8 cellular contexts compared by ENCODE assay signal in genomic region chr20:11917663-11918062, GRCh38. TPM values are rescaled to one million over a fixed set of nuclear protein-coding genes. Genes with fewer than 3 reads are reported as not detected.
DNase-seq lines count a peak whose midpoint lies in the region; ATAC-seq, FAIRE-seq and TF ChIP-seq lines count a peak whose summit lies in the region.

TSS of gene BTBD3 (plus strand) at chr20:11917893. CDS start at chr20:11918276, 383 bp downstream.

- peaks cover 4% of the 10 kb centered on the region for H3K4me1 ChIP-seq in HepG2 (ENCODE audit: insufficient read depth, low read length)

- H3K4me3 ChIP-seq in HepG2 (replicated peaks in 1 of 3; ENCODE audit: insufficient read depth in 1 of 3, low read depth in 2 of 3, low read length in 3 of 3): no peak within 1 kb of the TSS

- no TSS peak for BruUV-seq in HepG2 (replicated peaks; lab: Mats Ljungman, UMichigan)

- 0 out of 2 replicates have a peak, but pooled peaks cover 6% of the 10 kb centered on the region for H4K20me1 ChIP-seq in HepG2 (ENCODE audit: insufficient read depth, low read length)

- no peak within 1 kb of the TSS for H3K9ac ChIP-seq in HepG2 (ENCODE audit: insufficient read depth, low read depth, low read length)

- no peak for TF ChIP-seq RAD21 in HepG2 (CRISPR knock-in tag; IDR thresholded peaks at IDR 0.05)

- intact Hi-C loops in HepG2 (cut with micrococcal nuclease; ENCODE audit: unreplicated experiment): no loop called here
- intact Hi-C loops in activated CD4-positive, alpha-beta memory T cell treated with anti-CD3 and anti-CD28 coated beads for 36 hours (cut with micrococcal nuclease): no loop called here

- WGBS in HepG2 (ENCODE audit: low lambda C conversion rate): 97% methylated on average over 4 of the region's 4 CpGs

- FAIRE-seq in HepG2 (lab: Jason Lieb, UNC): no peak

- no peaks in the 10 kb centered on the region for H3K4me1 Mint-ChIP-seq in activated CD4-positive, alpha-beta memory T cell treated with anti-CD3 and anti-CD28 coated beads for 36 hours (ENCODE audit: low read depth)

- H3K4me2 ChIP-seq in HepG2 (ENCODE audit: low read depth, low read length): no peak within 1 kb of the TSS

- no peaks in the 10 kb centered on the region for H3K27me3 Mint-ChIP-seq in activated CD4-positive, alpha-beta memory T cell treated with anti-CD3 and anti-CD28 coated beads for 36 hours

- no peak for TF ChIP-seq CTCF in HepG2 (CRISPR knock-in tag; IDR thresholded peaks at IDR 0.05)

- POLR2A ChIA-PET in HepG2 (lab: Yijun Ruan, JAX): no interaction called here
- POLR2A ChIA-PET in activated CD4-positive, alpha-beta memory T cell treated with anti-CD3 and anti-CD28 coated beads for 36 hours (lab: Charles Lee): no interaction called here

- DNase-seq in G401 (ENCODE audit: low spot score) (peak; percentile 98), NCI-H510A treated with DMSO at 0.1 percent for 48 hours (lab: John Stamatoyannopoulos, UW) (peak; percentile 93), HepG2 (ENCODE audit: low spot score) (no peak), superior temporal gyrus (ENCODE audit: extremely low spot score) (peak; percentile 86), DMS114 treated with DMSO at 0.1 percent for 48 hours (lab: John Stamatoyannopoulos, UW; ENCODE audit: unreplicated experiment) (no peak)
- DNase-seq in activated CD4-positive, alpha-beta memory T cell treated with anti-CD3 and anti-CD28 coated beads for 36 hours: no peak

- no peak within 1 kb of the TSS for H3K27ac Mint-ChIP-seq in activated CD4-positive, alpha-beta memory T cell treated with anti-CD3 and anti-CD28 coated beads for 36 hours

- H3K79me2 ChIP-seq in HepG2 (ENCODE audit: insufficient read depth, low read length): peaks cover 50% of the 10 kb centered on the region

- in situ Hi-C loops in G401 (cut with HindIII; ENCODE audit: low sequenced_read_pairs) (no loop called here), HepG2 (cut with HindIII; ENCODE audit: extremely low pct_ligation_motif_present, low pct_unique_long_range_greater_than_20kb) (no loop called here)

- no peak for TF ChIP-seq POLR2A in HepG2 (IDR thresholded peaks at IDR 0.05; ENCODE audit: insufficient read depth in 1 of 2, low read depth in 2 of 2, low read length in 2 of 2)

- TF ChIP-seq EP300 in HepG2 (IDR thresholded peaks at IDR 0.05; ENCODE audit: low read depth in 2 of 2, low read length in 2 of 2) (no peak), HepG2 (CRISPR knock-in tag; IDR thresholded peaks at IDR 0.05; ENCODE audit: borderline replicate concordance) (no peak)

- H3K9me3 Mint-ChIP-seq in activated CD4-positive, alpha-beta memory T cell treated with anti-CD3 and anti-CD28 coated beads for 36 hours: no peaks in the 10 kb centered on the region

- H3K4me3 Mint-ChIP-seq in activated CD4-positive, alpha-beta memory T cell treated with anti-CD3 and anti-CD28 coated beads for 36 hours: no peak within 1 kb of the TSS

- H3K27me3 ChIP-seq in HepG2 (ENCODE audit: control insufficient read depth in 1 of 2, insufficient read depth in 2 of 2, low read length in 2 of 2): no peaks in the 10 kb centered on the region

- CTCF ChIA-PET in HepG2 (lab: Yijun Ruan, JAX; ENCODE audit: low intra/inter-chr PET ratio, low total read pairs): no interaction called here
- CTCF ChIA-PET in activated CD4-positive, alpha-beta memory T cell treated with anti-CD3 and anti-CD28 coated beads for 36 hours (lab: Charles Lee): no interaction called here

- no peaks in the 10 kb centered on the region for H3K36me3 Mint-ChIP-seq in activated CD4-positive, alpha-beta memory T cell treated with anti-CD3 and anti-CD28 coated beads for 36 hours

- no peak within 1 kb of the TSS for H2AFZ ChIP-seq in HepG2 (ENCODE audit: low read length)

- H3K36me3 ChIP-seq in HepG2 (replicated peaks in 1 of 2; ENCODE audit: control insufficient read depth in 1 of 2, insufficient read depth in 2 of 2, low read length in 2 of 2): peaks cover 4 to 11% of the 10 kb centered on the region in 2 experiments; a peak in 3 of 5 replicates

- H3K9me3 ChIP-seq in HepG2 (ENCODE audit: low read length): no peaks in the 10 kb centered on the region

- peak; percentile 75 for ATAC-seq in HG02759 (IDR thresholded peaks at IDR 0.05; ENCODE audit: unreplicated experiment)
- no peak for ATAC-seq in HepG2

- H3K27ac ChIP-seq in cingulate gyrus (ENCODE audit: low read depth, low read length) (peak within 1 kb of the TSS; percentile 78), HepG2 (ENCODE audit: extremely low read length, insufficient read depth, low read length) (no peak within 1 kb of the TSS)

TF ChIP-seq in HepG2, 621 proteins besides CTCF, POLR2A, EP300 and RAD21:
- 0 out of 2 replicates have a peak, but pooled peaks have one; percentile 30 for TF ChIP-seq ZSCAN30 (CRISPR knock-in tag; IDR thresholded peaks at IDR 0.05)
- no peak for TF ChIP-seq ZNF503 (CRISPR knock-in tag; IDR thresholded peaks at IDR 0.05)

RNA-seq across cellular contexts. Expression of gene BTBD3, which starts in this region (rescaled TPM):
- total RNA-seq in G401 (2014; rRNA removed; shearing (Covaris generic)): 31.6 and 38.2 TPM in 2 replicates
- 32.2 and 48.7 TPM in 2 replicates for total RNA-seq in HepG2 (2016; rRNA removed; fragmentation: Illumina TruSeq; extraction: Trizol)
- total RNA-seq in HepG2 (2016; cell fraction: cytosol; rRNA removed; fragmentation: Illumina TruSeq; extraction: Trizol; ENCODE audit: low read depth): 7.9 and 10.0 TPM in 2 replicates
- total RNA-seq in HepG2 (2016; cell fraction: insoluble cytoplasmic fraction; rRNA removed; fragmentation: Illumina TruSeq; extraction: Trizol): 31.9 and 48.3 TPM in 2 replicates
- 29.9 and 30.3 TPM in 2 replicates for total RNA-seq in HepG2 (2016; cell fraction: membrane; rRNA removed; fragmentation: Illumina TruSeq; extraction: Trizol)
- 45.4 and 45.9 TPM in 2 replicates for total RNA-seq in HepG2 (2016; cell fraction: nucleus; rRNA removed; fragmentation: Illumina TruSeq; extraction: Trizol)
- 35.2 and 41.8 TPM in 2 replicates for polyA plus RNA-seq in HepG2 (2011; rRNA removed)
- polyA plus RNA-seq in HepG2 (2011; cell fraction: cytosol; rRNA removed): 29.3 and 34.4 TPM in 2 replicates
- 44.3 and 48.4 TPM in 2 replicates for polyA plus RNA-seq in HepG2 (2011; cell fraction: nucleus; rRNA removed)
- 22.4 and 25.6 TPM in 2 replicates for polyA plus RNA-seq in HepG2 (2012)
- polyA plus RNA-seq in HepG2 (2016; cell fraction: cytosol; fragmentation: Illumina TruSeq; extraction: Trizol; ENCODE audit: low read depth): 1.9 and 2.4 TPM in 2 replicates
- 35.0 and 37.4 TPM in 2 replicates for polyA plus RNA-seq in HepG2 (2016; cell fraction: insoluble cytoplasmic fraction; fragmentation: Illumina TruSeq; extraction: Trizol; ENCODE audit: low read depth)
- 14.1 and 14.7 TPM in 2 replicates for polyA plus RNA-seq in HepG2 (2016; cell fraction: membrane; fragmentation: Illumina TruSeq; extraction: Trizol; ENCODE audit: low read depth)
- polyA plus RNA-seq in HepG2 (2016; cell fraction: nucleus; fragmentation: Illumina TruSeq; extraction: Trizol; ENCODE audit: insufficient read depth, low read depth): 46.5 and 48.4 TPM in 2 replicates
- polyA minus RNA-seq in HepG2 (2011; rRNA and poly(A)+ RNA removed; ENCODE audit: low replicate concordance): 122 and 306 TPM in 2 replicates
- 33.3 and 38.3 TPM in 2 replicates for polyA minus RNA-seq in HepG2 (2011; cell fraction: cytosol; rRNA and poly(A)+ RNA removed)
- polyA minus RNA-seq in HepG2 (2011; cell fraction: nucleus; rRNA and poly(A)+ RNA removed): 160 and 161 TPM in 2 replicates
- total RNA-seq in activated CD4-positive, alpha-beta memory T cell treated with anti-CD3 and anti-CD28 coated beads for 36 hours: 1 to 10 TPM; 1.9 to 2.0 TPM

Comparison
In these comparisons a context has a peak if more than half of its experiments do, and no peak if none do; other contexts are left out.
1. DNase-seq: peak in G401 (single experiment), NCI-H510A treated with DMSO at 0.1 percent for 48 hours (single experiment) and superior temporal gyrus (single experiment); none in HepG2 (single experiment), activated CD4-positive, alpha-beta memory T cell treated with anti-CD3 and anti-CD28 coated beads for 36 hours (single experiment) and DMS114 treated with DMSO at 0.1 percent for 48 hours (single experiment).